ENCODE assay signal across 8 cellular contexts in the genomic region with DNA sequence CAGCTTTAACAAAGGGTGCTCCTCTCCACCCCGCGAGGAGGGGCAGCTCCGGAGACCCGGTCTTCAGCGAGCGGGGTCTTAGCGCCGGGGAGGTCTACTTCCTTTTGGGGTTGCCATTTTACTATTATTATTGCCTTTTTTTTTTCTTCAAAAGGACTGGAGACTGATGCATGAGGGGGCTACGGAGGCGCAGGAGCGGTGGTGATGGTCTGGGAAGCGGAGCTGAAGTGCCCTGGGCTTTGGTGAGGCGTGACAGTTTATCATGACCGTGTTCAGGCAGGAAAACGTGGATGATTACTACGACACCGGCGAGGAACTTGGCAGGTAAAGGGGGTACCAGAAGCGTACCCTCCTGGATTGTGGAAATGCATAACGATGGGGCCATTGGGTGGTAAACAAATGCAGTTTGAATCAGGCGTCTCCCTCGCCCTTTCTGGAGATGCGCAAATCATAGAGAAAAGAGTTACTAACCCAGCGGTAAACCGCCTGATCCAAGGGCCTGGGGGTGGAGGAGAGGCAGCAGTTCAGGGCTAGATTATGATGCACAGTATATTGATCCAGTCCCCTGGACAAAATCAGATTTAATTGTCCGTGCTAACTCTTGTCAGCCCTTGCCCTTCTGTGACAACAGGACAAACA. TPM values are rescaled to one million over a fixed set of nuclear protein-coding genes. Genes with fewer than 3 reads are reported as not detected.
DNase-seq lines count a peak whose midpoint lies in the region; ATAC-seq and TF ChIP-seq lines count a peak whose summit lies in the region.

No MANE protein-coding gene starts in this region.

- H3K4me3 ChIP-seq in SJCRH30 = peak overlapping the region; percentile 88
- H3K4me3 ChIP-seq in fibroblast of mammary gland (ENCODE audit: control insufficient read depth, low read depth, low read length) = peak overlapping the region; percentile 34
- H3K4me3 ChIP-seq in psoas muscle = peak overlapping the region; percentile 69
- H3K4me3 ChIP-seq in mucosa of descending colon = no peak overlapping the region

- H3K27ac ChIP-seq in SJCRH30 = peak overlapping the region; percentile 94
- no peak overlapping the region for H3K27ac ChIP-seq in psoas muscle

- ATAC-seq in psoas muscle = no peak
- ATAC-seq in mucosa of descending colon = no peak
- no peak for ATAC-seq in HG02571 (IDR thresholded peaks at IDR 0.05; ENCODE audit: unreplicated experiment)
- ATAC-seq in HG02642 (IDR thresholded peaks at IDR 0.05; ENCODE audit: poor library complexity, unreplicated experiment) = no peak

- DNase-seq in SJCRH30 = peak; percentile 29 to 55
- DNase-seq in fibroblast of mammary gland (ENCODE audit: low read depth) = no peak
- DNase-seq in psoas muscle = no peak
- DNase-seq in mucosa of descending colon = no peak
- no peak for DNase-seq in HuH-7 (ENCODE audit: low spot score)

- H3K36me3 ChIP-seq in SJCRH30 (peaks cover 20% of the 10 kb centered on the region; the same call in 1 of the 2 replicates), psoas muscle (ENCODE audit: insufficient read depth in 1 of 2, low read depth in 1 of 2) (no peaks in the 10 kb centered on the region), mucosa of descending colon (ENCODE audit: low read depth) (no peaks in the 10 kb centered on the region)

- TF ChIP-seq CTCF in GM12872 (IDR thresholded peaks at IDR 0.05; ENCODE audit: insufficient read depth, low read depth, low read length) (0 out of 3 replicates have a peak, but pooled peaks have one; percentile 1), fibroblast of mammary gland (conservative IDR thresholded peaks at IDR 0.05; ENCODE audit: control insufficient read depth, insufficient read depth, low read depth, low read length) (no peak), psoas muscle (IDR thresholded peaks at IDR 0.05) (no peak), mucosa of descending colon (IDR thresholded peaks at IDR 0.05) (no peak)

- H3K27me3 ChIP-seq in SJCRH30 (no peaks in the 10 kb centered on the region), psoas muscle (ENCODE audit: insufficient read depth in 3 of 3, low read length in 2 of 3) (peaks cover 0 to 2% (median 0%) of the 10 kb centered on the region in 3 donors)

- no peaks in the 10 kb centered on the region for H3K9me3 ChIP-seq in SJCRH30 (replicated peaks)
- no peaks in the 10 kb centered on the region for H3K9me3 ChIP-seq in psoas muscle
- H3K9me3 ChIP-seq in mucosa of descending colon = no peaks in the 10 kb centered on the region

- intact Hi-C loops in psoas muscle (cut with DNase I) (loop anchor here in 1 of 2 donors (5.0 to 10.0 kb wide), 2 partner anchors 162 to 166 kb away; no protein-coding TSS in a partner anchor), mucosa of descending colon (cut with DNase I, micrococcal nuclease) (loop anchor here in 1 of 2 donors (10.0 kb wide), 2 partner anchors 116 to 146 kb away; no protein-coding TSS in a partner anchor)

- H3K4me1 ChIP-seq in SJCRH30 = peaks cover 31% of the 10 kb centered on the region
- no peaks in the 10 kb centered on the region for H3K4me1 ChIP-seq in psoas muscle
- peaks cover 16% of the 10 kb centered on the region for H3K4me1 ChIP-seq in mucosa of descending colon (ENCODE audit: low read depth)

- WGBS in psoas muscle, 3 donors = 52 to 56% (median 54%) methylated on average over 26 of the region's 26 CpGs

RNA-seq across cellular contexts. Expression of a gene that starts 1.3 kb away (rescaled TPM):
- total RNA-seq in SJCRH30 (2014; rRNA removed; shearing (Covaris generic)) = 62.0 and 73.5 TPM in 2 replicates
- total RNA-seq in psoas muscle = 1 to 10 TPM; 2.2 to 8.4 (median 3.4) TPM
- polyA plus RNA-seq in psoas muscle = 1 to 10 TPM in 1 of 3 donors, under 1 TPM in 2; 0.66 to 1.3 (median 0.66) TPM
- total RNA-seq in mucosa of descending colon = 10 to 100 TPM; 22.2 to 98.7 (median 25.9) TPM

Comparison
In these comparisons a context has a peak if more than half of its experiments do, and no peak if none do; other contexts are left out.
1. DNase-seq: peak in SJCRH30 (2 of 2); none in fibroblast of mammary gland (single experiment), psoas muscle (0 of 2), mucosa of descending colon (0 of 3) and HuH-7 (single experiment).